8 cellular contexts compared by ENCODE assay signal in the genomic region with DNA sequence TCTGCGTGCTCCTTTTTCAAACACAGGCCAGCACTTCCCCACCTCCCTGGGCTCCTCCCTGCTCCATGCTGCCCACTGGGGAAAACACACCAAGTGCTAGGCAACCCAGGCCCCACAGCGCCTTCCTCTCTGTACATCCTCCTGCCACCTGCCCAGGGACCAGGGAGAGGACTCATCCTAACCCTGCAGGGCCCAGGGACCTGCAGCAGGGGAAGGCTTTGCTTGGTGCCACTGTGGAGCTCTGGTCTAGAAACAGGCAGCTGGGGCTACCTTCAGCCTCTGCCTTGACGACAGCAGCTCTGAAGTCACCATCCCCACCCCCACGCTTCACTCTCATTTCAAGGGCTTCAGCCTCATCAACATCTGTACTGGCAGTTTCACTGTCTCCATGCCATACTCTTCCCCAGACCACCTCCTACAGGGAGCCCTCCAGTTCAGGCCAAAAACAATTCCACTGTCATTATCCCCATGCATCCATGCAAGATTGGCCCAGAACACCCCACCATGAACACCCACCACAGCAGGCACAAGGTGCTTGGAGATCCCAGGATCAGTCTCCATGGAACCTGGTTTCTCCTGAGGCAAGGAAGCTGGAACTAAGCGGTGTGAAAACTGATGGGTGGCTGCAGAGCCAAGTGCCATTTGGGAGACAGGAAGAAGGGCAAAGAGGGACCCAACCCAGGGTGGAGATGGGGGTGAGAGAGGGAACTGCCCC. TPM values are rescaled to one million over a fixed set of nuclear protein-coding genes. Genes with fewer than 3 reads are reported as not detected.
DNase-seq lines count a peak whose midpoint lies in the region; ATAC-seq, FAIRE-seq and TF ChIP-seq lines count a peak whose summit lies in the region.

No MANE protein-coding gene starts in this region.

- no peak for DNase-seq in GM23338 (ENCODE audit: low spot score)
- DNase-seq in activated CD4-positive, alpha-beta memory T cell treated with anti-CD3 and anti-CD28 coated beads, Interleukin-2, amount 10 ng/mL, durations not matched to agents 7 days and 5 days, result peak; percentile 31
- no peak for DNase-seq in hepatocyte (ENCODE audit: low spot score)
- peak; percentile 30 to 43 for DNase-seq in stimulated activated CD4-positive, alpha-beta T cell treated with anti-CD3 and anti-CD28 coated beads, Interleukin-15, amount 100 ng/mL, for 48 hours (ENCODE audit: low read depth in 2 of 2)
- no peak for DNase-seq in H54 (ENCODE audit: insufficient read length, low spot score)
- DNase-seq in AML-193 (lab: John Stamatoyannopoulos, UW), result no peak
- no peak for DNase-seq in NCI-H524 (lab: John Stamatoyannopoulos, UW)
- no peak for DNase-seq in NCI-H446 treated with DMSO at 0.1 percent for 48 hours (lab: John Stamatoyannopoulos, UW)

- peaks cover 45% of the 10 kb centered on the region for H3K4me1 ChIP-seq in GM23338 (ENCODE audit: insufficient read depth)
- H3K4me1 ChIP-seq in hepatocyte (ENCODE audit: insufficient read depth), result peaks cover 27% of the 10 kb centered on the region

- peaks cover 9% of the 10 kb centered on the region for H3K27me3 Mint-ChIP-seq in GM23338 (ENCODE audit: insufficient read depth, low read depth, poor library complexity)
- no peaks in the 10 kb centered on the region for H3K27me3 Mint-ChIP-seq in activated CD4-positive, alpha-beta memory T cell treated with anti-CD3 and anti-CD28 coated beads, Interleukin-2, amount 10 ng/mL, durations not matched to agents 7 days and 5 days

- peaks cover 51% of the 10 kb centered on the region for H3K4me1 Mint-ChIP-seq in GM23338
- H3K4me1 Mint-ChIP-seq in activated CD4-positive, alpha-beta memory T cell treated with anti-CD3 and anti-CD28 coated beads, Interleukin-2, amount 10 ng/mL, durations not matched to agents 7 days and 5 days, result peaks cover 41% of the 10 kb centered on the region

- POLR2A ChIA-PET in activated CD4-positive, alpha-beta memory T cell treated with anti-CD3 and anti-CD28 coated beads, Interleukin-2, amount 10 ng/mL, durations not matched to agents 7 days and 5 days (lab: Charles Lee), result interaction anchor here (0.7 to 2.1 kb wide), 10 partner anchors 10 to 244 kb away, joined by 3 to 14 read pairs (median 4); a partner anchor contains a TSS

- H3K79me2 ChIP-seq in GM23338 (replicated peaks; ENCODE audit: insufficient read depth), result peaks cover 37% of the 10 kb centered on the region
- H3K79me2 ChIP-seq in hepatocyte, result peaks cover 18% of the 10 kb centered on the region

- peaks cover 26% of the 10 kb centered on the region for H3K36me3 Mint-ChIP-seq in GM23338 (ENCODE audit: low read depth)
- H3K36me3 Mint-ChIP-seq in activated CD4-positive, alpha-beta memory T cell treated with anti-CD3 and anti-CD28 coated beads, Interleukin-2, amount 10 ng/mL, durations not matched to agents 7 days and 5 days (ENCODE audit: low read depth), result no peaks in the 10 kb centered on the region

- no peak for TF ChIP-seq CTCF in GM23338 (conservative IDR thresholded peaks at IDR 0.05; ENCODE audit: low read depth in 2 of 2)
- TF ChIP-seq CTCF in hepatocyte (IDR thresholded peaks at IDR 0.05; ENCODE audit: poor library complexity), result no peak

- TF ChIP-seq POLR2A in H54 (IDR thresholded peaks at IDR 0.05; ENCODE audit: low read depth, low read length), result no peak

- no peak for ATAC-seq in GM23338

- H3K27me3 ChIP-seq in GM23338 (ENCODE audit: insufficient read depth), result no peaks in the 10 kb centered on the region
- H3K27me3 ChIP-seq in hepatocyte, result no peaks in the 10 kb centered on the region

- no peaks in the 10 kb centered on the region; the same call in 2 of the 3 replicates for H3K9me3 Mint-ChIP-seq in GM23338
- no peaks in the 10 kb centered on the region for H3K9me3 Mint-ChIP-seq in activated CD4-positive, alpha-beta memory T cell treated with anti-CD3 and anti-CD28 coated beads, Interleukin-2, amount 10 ng/mL, durations not matched to agents 7 days and 5 days

- H3F3A ChIP-seq in GM23338 (replicated peaks; ENCODE audit: low read depth), result peaks cover 10% of the 10 kb centered on the region; the same call in 1 of the 2 replicates

- H3K4me2 ChIP-seq in GM23338 (peak overlapping the region; percentile 98), hepatocyte (peak overlapping the region; percentile 99)

- peak overlapping the region; percentile 89 for H3K4me3 Mint-ChIP-seq in GM23338
- peak overlapping the region; percentile 79 for H3K4me3 Mint-ChIP-seq in activated CD4-positive, alpha-beta memory T cell treated with anti-CD3 and anti-CD28 coated beads, Interleukin-2, amount 10 ng/mL, durations not matched to agents 7 days and 5 days

- WGBS in hepatocyte (ENCODE audit: low lambda C conversion rate, missing lambda C conversion rate), result 78% methylated on average over 5 of the region's 5 CpGs

- H2AFZ ChIP-seq in GM23338, result no peak overlapping the region
- H2AFZ ChIP-seq in hepatocyte, result no peak overlapping the region

- CTCF ChIA-PET in activated CD4-positive, alpha-beta memory T cell treated with anti-CD3 and anti-CD28 coated beads, Interleukin-2, amount 10 ng/mL, durations not matched to agents 7 days and 5 days (lab: Charles Lee), result interaction anchor here (1.2 to 6.5 kb wide), 4 partner anchors 13 to 194 kb away, joined by 4 to 84 read pairs (median 8); a partner anchor contains a TSS

- FAIRE-seq in H54 (lab: Jason Lieb, UNC), result no peak

- H3K9me3 ChIP-seq in hepatocyte (ENCODE audit: low read depth), result no peaks in the 10 kb centered on the region

- H3K9me2 ChIP-seq in GM23338 (ENCODE audit: insufficient read depth) (no peaks in the 10 kb centered on the region), hepatocyte (replicated peaks; ENCODE audit: insufficient read depth) (no peaks in the 10 kb centered on the region)

- H3K4me3 ChIP-seq in GM23338, result peak overlapping the region; percentile 97
- peak overlapping the region; percentile 87 for H3K4me3 ChIP-seq in hepatocyte

- peak overlapping the region; percentile 55; the same call in 1 of the 2 replicates for H3K27ac ChIP-seq in GM23338 (ENCODE audit: low read depth)
- H3K27ac ChIP-seq in hepatocyte, result peak overlapping the region; percentile 87

- H3K27ac Mint-ChIP-seq in GM23338, result peak overlapping the region; percentile 90
- H3K27ac Mint-ChIP-seq in activated CD4-positive, alpha-beta memory T cell treated with anti-CD3 and anti-CD28 coated beads, Interleukin-2, amount 10 ng/mL, durations not matched to agents 7 days and 5 days, result peak overlapping the region; percentile 70

- H3K36me3 ChIP-seq in GM23338 (ENCODE audit: insufficient read depth) (peaks cover 7% of the 10 kb centered on the region; the same call in 1 of the 2 replicates), hepatocyte (replicated peaks; ENCODE audit: insufficient read depth, low read depth) (no peaks in the 10 kb centered on the region)

- H4K20me1 ChIP-seq in GM23338 (replicated peaks; ENCODE audit: insufficient read depth) (no peaks in the 10 kb centered on the region; the same call in 1 of the 2 replicates), hepatocyte (ENCODE audit: insufficient read depth, poor library complexity, severe bottlenecking) (no peaks in the 10 kb centered on the region)

TF ChIP-seq in GM23338, 12 proteins besides CTCF, POLR2A, EP300 and RAD21:
- no peak for TF ChIP-seq EZH2 (IDR thresholded peaks at IDR 0.05; ENCODE audit: low read depth, unreplicated experiment)

RNA-seq across cellular contexts. Expression of a gene that starts 1.1 kb away (rescaled TPM):
- 111 and 120 TPM in 2 replicates for total RNA-seq in GM23338 (2014; rRNA removed; shearing (Covaris generic))
- polyA plus RNA-seq in GM23338 (2016; fragmentation: Nextera tagmentation; extraction: Ambion mirVana) (38.4 and 41.5 TPM in 2 replicates), hepatocyte (39.3 and 54.1 TPM in 2 replicates)
- 10 to 100 TPM; 30.5 to 31.6 TPM for total RNA-seq in activated CD4-positive, alpha-beta memory T cell treated with anti-CD3 and anti-CD28 coated beads, Interleukin-2, amount 10 ng/mL, durations not matched to agents 7 days and 5 days
- total RNA-seq in hepatocyte, result 26.0 and 36.8 TPM in 2 replicates

RNA-seq across cellular contexts. Expression of a gene that starts 16.0 kb away (rescaled TPM):
- total RNA-seq in GM23338 (2014; rRNA removed; shearing (Covaris generic)), result 0.08 and 0.24 TPM in 2 replicates
- polyA plus RNA-seq in GM23338 (2016; fragmentation: Nextera tagmentation; extraction: Ambion mirVana) (0.26 and 0.34 TPM in 2 replicates), hepatocyte (not detected in 2 replicates)
- not detected for total RNA-seq in activated CD4-positive, alpha-beta memory T cell treated with anti-CD3 and anti-CD28 coated beads, Interleukin-2, amount 10 ng/mL, durations not matched to agents 7 days and 5 days
- not detected in 2 replicates for total RNA-seq in hepatocyte

RNA-seq across cellular contexts. Expression of a gene that starts 18.2 kb away (rescaled TPM):
- total RNA-seq in GM23338 (2014; rRNA removed; shearing (Covaris generic)), result 17.7 and 18.3 TPM in 2 replicates
- 4.9 and 5.2 TPM in 2 replicates for polyA plus RNA-seq in GM23338 (2016; fragmentation: Nextera tagmentation; extraction: Ambion mirVana)
- total RNA-seq in activated CD4-positive, alpha-beta memory T cell treated with anti-CD3 and anti-CD28 coated beads, Interleukin-2, amount 10 ng/mL, durations not matched to agents 7 days and 5 days, result not detected
- 2.9 and 4.7 TPM in 2 replicates for total RNA-seq in hepatocyte
- polyA plus RNA-seq in hepatocyte, result 0.80 and 1.5 TPM in 2 replicates

RNA-seq across cellular contexts. Expression of a gene that starts 27.4 kb away (rescaled TPM):
- total RNA-seq in GM23338 (2014; rRNA removed; shearing (Covaris generic)), result 1.6 and 2.8 TPM in 2 replicates
- polyA plus RNA-seq in GM23338 (2016; fragmentation: Nextera tagmentation; extraction: Ambion mirVana) (1.2 and 1.4 TPM in 2 replicates), hepatocyte (not detected in 2 replicates)
- not detected for total RNA-seq in activated CD4-positive, alpha-beta memory T cell treated with anti-CD3 and anti-CD28 coated beads, Interleukin-2, amount 10 ng/mL, durations not matched to agents 7 days and 5 days
- not detected in 2 replicates for total RNA-seq in hepatocyte

RNA-seq across cellular contexts. Expression of a gene that starts 54.0 kb away (rescaled TPM):
- total RNA-seq in GM23338 (2014; rRNA removed; shearing (Covaris generic)), result 0.23 and 0.63 TPM in 2 replicates
- polyA plus RNA-seq in GM23338 (2016; fragmentation: Nextera tagmentation; extraction: Ambion mirVana) (0.27 and 0.43 TPM in 2 replicates), hepatocyte (0.45 and 2.2 TPM in 2 replicates)
- under 1 TPM in 1 of 2 experiments, not detected in 1; 0.33 TPM for total RNA-seq in activated CD4-positive, alpha-beta memory T cell treated with anti-CD3 and anti-CD28 coated beads, Interleukin-2, amount 10 ng/mL, durations not matched to agents 7 days and 5 days
- total RNA-seq in hepatocyte, result 0.68 and 4.4 TPM in 2 replicates

Comparison
In these comparisons a context has a peak if more than half of its experiments do, and no peak if none do; other contexts are left out.
1. DNase-seq: peak in activated CD4-positive, alpha-beta memory T cell treated with anti-CD3 and anti-CD28 coated beads, Interleukin-2, amount 10 ng/mL, durations not matched to agents 7 days and 5 days (single experiment) and stimulated activated CD4-positive, alpha-beta T cell treated with anti-CD3 and anti-CD28 coated beads, Interleukin-15, amount 100 ng/mL, for 48 hours (2 of 2); none in GM23338 (single experiment), hepatocyte (single experiment), H54 (single experiment), AML-193 (0 of 2), NCI-H524 (0 of 2) and NCI-H446 treated with DMSO at 0.1 percent for 48 hours (single experiment).